12 cellular contexts compared by ENCODE assay signal in genomic region chr22:34055525-34056200, GRCh38.
A peak's percentile ranks its signal among the peaks of the same experiment; 100 is the strongest.
DNase-seq lines count a peak whose midpoint lies in the region; ATAC-seq and TF ChIP-seq lines count a peak whose summit lies in the region.
"Had no signal": no experiment of that assay in that cellular context is flagged by ENCODE, and none has a peak within 500 bp of the region (broad histone marks: within the 10 kb centered on the region; RNA-seq: fewer than 3 reads in every experiment).

No MANE protein-coding gene starts in this region.

- H3K4me3 ChIP-seq in OCI-LY3 (ENCODE audit: low read length) (no peak overlapping the region), uterus (no peak overlapping the region), esophagus squamous epithelium (no peak overlapping the region)
- H3K4me3 ChIP-seq: cardiac muscle cell had no signal

- peaks cover 53% of the 10 kb centered on the region for H3K27me3 ChIP-seq in OCI-LY3 (ENCODE audit: low read depth, low read length)
- H3K27me3 ChIP-seq in uterus: no peaks in the 10 kb centered on the region
- peaks cover 0 to 1% (median 0%) of the 10 kb centered on the region in 4 donors for H3K27me3 ChIP-seq in esophagus squamous epithelium

- no peak overlapping the region for H3K27ac ChIP-seq in OCI-LY3 (ENCODE audit: low read length)
- H3K27ac ChIP-seq in uterus: no peak overlapping the region
- H3K27ac ChIP-seq in esophagus squamous epithelium: no peak overlapping the region
- H3K27ac ChIP-seq: cardiac muscle cell, RWPE1 had no signal

- H3K4me3 Mint-ChIP-seq in activated T-cell treated with anti-CD3 and anti-CD28 coated beads, Interleukin-2, amount 50 U/mL, for 4 hours: no peak overlapping the region
- H3K4me3 Mint-ChIP-seq: natural killer cell treated with Interleukin-12 subunit alpha and Interleukin-12 subunit beta and Interleukin-15 and Interleukin-18, amount 100 ng/mL, for 72 hours had no signal

- no peak overlapping the region for H3K9ac ChIP-seq in OCI-LY3 (ENCODE audit: low read length)

- peaks cover 19% of the 10 kb centered on the region for H3K9me3 ChIP-seq in OCI-LY3 (ENCODE audit: insufficient read depth, low read length)
- H3K9me3 ChIP-seq in uterus: no peaks in the 10 kb centered on the region
- peaks cover 0 to 23% (median 17%) of the 10 kb centered on the region in 3 donors for H3K9me3 ChIP-seq in esophagus squamous epithelium

- ATAC-seq in GM21447 (IDR thresholded peaks at IDR 0.05; ENCODE audit: unreplicated experiment): no peak
- no peak for ATAC-seq in activated T-cell treated with anti-CD3 and anti-CD28 coated beads, Interleukin-2, amount 50 U/mL, for 4 hours
- ATAC-seq: natural killer cell treated with Interleukin-12 subunit alpha and Interleukin-12 subunit beta and Interleukin-15 and Interleukin-18, amount 100 ng/mL, for 72 hours had no signal

- no peaks in the 10 kb centered on the region for H4K20me1 ChIP-seq in OCI-LY3 (ENCODE audit: insufficient read depth, low read length)

- WGBS in esophagus squamous epithelium, 2 donors: 23 to 24% methylated on average over 2 of the region's 3 CpGs

- TF ChIP-seq POLR2A in uterus (IDR thresholded peaks at IDR 0.05): no peak
- TF ChIP-seq POLR2A in esophagus squamous epithelium (IDR thresholded peaks at IDR 0.05): no peak

- no peak overlapping the region for H3K4me2 ChIP-seq in OCI-LY3 (ENCODE audit: low read length)

- no peaks in the 10 kb centered on the region for H3K4me1 ChIP-seq in OCI-LY3 (ENCODE audit: low read length)
- no peaks in the 10 kb centered on the region for H3K4me1 ChIP-seq in uterus
- H3K4me1 ChIP-seq in esophagus squamous epithelium: no peaks in the 10 kb centered on the region

- TF ChIP-seq CTCF in GM12872 (IDR thresholded peaks at IDR 0.05; ENCODE audit: insufficient read depth, low read depth, low read length) (0 out of 3 replicates have a peak, but pooled peaks have one; percentile 5), OCI-LY3 (IDR thresholded peaks at IDR 0.05; ENCODE audit: low read depth, low read length) (peak; percentile 45), uterus (IDR thresholded peaks at IDR 0.05) (no peak), esophagus squamous epithelium (IDR thresholded peaks at IDR 0.05) (no peak)

- DNase-seq in CMK (ENCODE audit: low read depth) (peak; percentile 26), iPS DF 19.7 (ENCODE audit: low read depth, low spot score) (peak; percentile 71), uterus (no peak), esophagus squamous epithelium (lab: John Stamatoyannopoulos, UW) (no peak)
- no peak for DNase-seq in activated T-cell treated with anti-CD3 and anti-CD28 coated beads, Interleukin-2, amount 50 U/mL, for 4 hours
- DNase-seq: activated CD8-positive, alpha-beta memory T cell treated with anti-CD3 and anti-CD28 coated beads, Interleukin-2, amount 50 U/mL, for 4 hours had no signal

- no peaks in the 10 kb centered on the region for H3K4me1 Mint-ChIP-seq in activated T-cell treated with anti-CD3 and anti-CD28 coated beads, Interleukin-2, amount 50 U/mL, for 4 hours (ENCODE audit: low read depth)

- no peaks in the 10 kb centered on the region for H3K36me3 Mint-ChIP-seq in activated T-cell treated with anti-CD3 and anti-CD28 coated beads, Interleukin-2, amount 50 U/mL, for 4 hours (ENCODE audit: insufficient read depth)
- H3K36me3 Mint-ChIP-seq: natural killer cell treated with Interleukin-12 subunit alpha and Interleukin-12 subunit beta and Interleukin-15 and Interleukin-18, amount 100 ng/mL, for 72 hours had no signal

- H3K36me3 ChIP-seq in OCI-LY3 (replicated peaks; ENCODE audit: low read depth, low read length): no peaks in the 10 kb centered on the region
- H3K36me3 ChIP-seq in uterus: no peaks in the 10 kb centered on the region
- H3K36me3 ChIP-seq in esophagus squamous epithelium: no peaks in the 10 kb centered on the region
- H3K36me3 ChIP-seq: cardiac muscle cell had no signal

- H3K79me2 ChIP-seq in OCI-LY3 (ENCODE audit: low read length): no peaks in the 10 kb centered on the region

- intact Hi-C loops in uterus (cut with DNase I; ENCODE audit: low total_unique reads): no loop called here
- intact Hi-C loops in esophagus squamous epithelium (cut with DNase I): no loop called here

- H3K27me3 Mint-ChIP-seq in activated T-cell treated with anti-CD3 and anti-CD28 coated beads, Interleukin-2, amount 50 U/mL, for 4 hours (ENCODE audit: low read depth): no peaks in the 10 kb centered on the region
- H3K27me3 Mint-ChIP-seq: natural killer cell treated with Interleukin-12 subunit alpha and Interleukin-12 subunit beta and Interleukin-15 and Interleukin-18, amount 100 ng/mL, for 72 hours had no signal

- peaks cover 13% of the 10 kb centered on the region for H3K9me3 Mint-ChIP-seq in activated T-cell treated with anti-CD3 and anti-CD28 coated beads, Interleukin-2, amount 50 U/mL, for 4 hours

- H2AFZ ChIP-seq in OCI-LY3 (ENCODE audit: low read depth, low read length): no peak overlapping the region

Comparison
In these comparisons a context has a peak if more than half of its experiments do, and no peak if none do; other contexts are left out.
1. DNase-seq: peak in CMK (single experiment) and iPS DF 19.7 (single experiment); none in uterus (0 of 2), activated T-cell treated with anti-CD3 and anti-CD28 coated beads, Interleukin-2, amount 50 U/mL, for 4 hours (single experiment) and esophagus squamous epithelium (single experiment).
2. CTCF ChIP-seq: peak in GM12872 (single experiment) and OCI-LY3 (single experiment); none in uterus (0 of 4) and esophagus squamous epithelium (0 of 6).